8 cellular contexts compared by ENCODE assay signal in genomic region chr15:72197460-72198409, GRCh38. TPM values are rescaled to one million over a fixed set of nuclear protein-coding genes. Genes with fewer than 3 reads are reported as not detected.
A peak's percentile ranks its signal among the peaks of the same experiment; 100 is the strongest.
DNase-seq lines count a peak whose midpoint lies in the region; ATAC-seq and TF ChIP-seq lines count a peak whose summit lies in the region.

TSS of gene GRAMD2A (minus strand) at chr15:72197787.

- peak within 1 kb of the TSS; percentile 64 for H2AK5ac ChIP-seq in neuronal stem cell (ENCODE audit: low read depth, low read length)

- peak within 1 kb of the TSS; percentile 53 for H3K18ac ChIP-seq in neuronal stem cell (ENCODE audit: low read length)

- H3K27me3 Mint-ChIP-seq in activated CD8-positive, alpha-beta memory T cell treated with anti-CD3 and anti-CD28 coated beads, Interleukin-2, amount 10 ng/mL, durations not matched to agents 7 days and 5 days: peaks cover 14% of the 10 kb centered on the region

- ATAC-seq in DND-41 (ENCODE audit: insufficient read depth, low read depth) (peak; percentile 6; the same call in 1 of the 3 replicates), HG03108 (IDR thresholded peaks at IDR 0.05; ENCODE audit: unreplicated experiment) (peak; percentile 32), HG03159 (IDR thresholded peaks at IDR 0.05; ENCODE audit: unreplicated experiment) (no peak)
- peak; percentile 57 for ATAC-seq in activated CD8-positive, alpha-beta memory T cell treated with anti-CD3 and anti-CD28 coated beads, Interleukin-2, amount 10 ng/mL, durations not matched to agents 7 days and 5 days

- H3K79me1 ChIP-seq in neuronal stem cell (ENCODE audit: low read depth, low read length): no peaks in the 10 kb centered on the region

- H3K4me1 Mint-ChIP-seq in activated CD8-positive, alpha-beta memory T cell treated with anti-CD3 and anti-CD28 coated beads, Interleukin-2, amount 10 ng/mL, durations not matched to agents 7 days and 5 days: peaks cover 10% of the 10 kb centered on the region

- H2BK120ac ChIP-seq in neuronal stem cell (ENCODE audit: low read depth, low read length): no peak within 1 kb of the TSS

- CTCF ChIA-PET in activated CD8-positive, alpha-beta memory T cell treated with anti-CD3 and anti-CD28 coated beads, Interleukin-2, amount 10 ng/mL, durations not matched to agents 7 days and 5 days (lab: Charles Lee): interaction anchor here (0.7 to 4.4 kb wide), 5 partner anchors 12 to 34 kb away, joined by 3 to 37 read pairs (median 3); no protein-coding TSS in a partner anchor

- peaks cover 48% of the 10 kb centered on the region for H3K36me3 ChIP-seq in DND-41 (ENCODE audit: insufficient read depth, low read length)
- H3K36me3 ChIP-seq in neuronal stem cell (replicated peaks in 1 of 2; ENCODE audit: control insufficient read depth in 2 of 2, insufficient read depth in 2 of 2, low read length in 2 of 2): peaks cover 39 to 48% of the 10 kb centered on the region in 2 donors

- no peak within 1 kb of the TSS for H2AFZ ChIP-seq in DND-41 (ENCODE audit: low read depth, low read length)
- peak within 1 kb of the TSS; percentile 26 for H2AFZ ChIP-seq in neuronal stem cell (ENCODE audit: low read length)

- no CpG with 5 or more reads among the region's 85 CpGs for WGBS in neuronal stem cell (ENCODE audit: extremely low coverage in 2 of 2, insufficient read length in 2 of 2, insufficient replicate concordance in 1 of 2), 2 donors

- H3K9ac ChIP-seq in DND-41 (ENCODE audit: low read depth, low read length) (no peak within 1 kb of the TSS), neuronal stem cell (ENCODE audit: low read depth, low read length, poor library complexity) (peak within 1 kb of the TSS; percentile 83)

- no peak within 1 kb of the TSS for H3K4ac ChIP-seq in neuronal stem cell (ENCODE audit: low read length)

- peak within 1 kb of the TSS; percentile 95 for H3K23ac ChIP-seq in neuronal stem cell (ENCODE audit: low read depth, low read length, poor library complexity)

- H3K27me3 ChIP-seq in DND-41 (ENCODE audit: insufficient read depth, low read length, poor library complexity) (no peaks in the 10 kb centered on the region), neuronal stem cell (ENCODE audit: control insufficient read depth in 3 of 3, insufficient read depth in 3 of 3, low read depth in 1 of 3, low read length in 3 of 3) (peaks cover 4 to 24% (median 5%) of the 10 kb centered on the region in 3 experiments)

- no peak for TF ChIP-seq CTCF in DND-41 (IDR thresholded peaks at IDR 0.05; ENCODE audit: borderline replicate concordance, extremely low read depth, low read length, poor library complexity, severe bottlenecking)
- TF ChIP-seq CTCF in fibroblast of pulmonary artery (IDR thresholded peaks at IDR 0.05; ENCODE audit: low read length, missing control alignments): no peak

- no peaks in the 10 kb centered on the region for H3K9me3 ChIP-seq in DND-41 (ENCODE audit: insufficient read depth, low read length, severe bottlenecking)
- peaks cover 0 to 3% of the 10 kb centered on the region in 2 donors for H3K9me3 ChIP-seq in neuronal stem cell (replicated peaks in 1 of 2; ENCODE audit: control insufficient read depth in 2 of 2, insufficient read depth in 1 of 2, low read depth in 1 of 2, low read length in 2 of 2)

- H3K27ac Mint-ChIP-seq in activated CD8-positive, alpha-beta memory T cell treated with anti-CD3 and anti-CD28 coated beads, Interleukin-2, amount 10 ng/mL, durations not matched to agents 7 days and 5 days: peak within 1 kb of the TSS; percentile 15

- peaks cover 23% of the 10 kb centered on the region for H4K20me1 ChIP-seq in DND-41 (ENCODE audit: insufficient read depth, low read length)

- H3K14ac ChIP-seq in neuronal stem cell (ENCODE audit: low read length): no peak within 1 kb of the TSS

- H3K4me1 ChIP-seq in DND-41 (ENCODE audit: insufficient read depth, low read length): no peaks in the 10 kb centered on the region
- peaks cover 0 to 2% of the 10 kb centered on the region in 2 donors for H3K4me1 ChIP-seq in neuronal stem cell (ENCODE audit: control insufficient read depth in 2 of 2, insufficient read depth in 1 of 2, low read depth in 1 of 2, low read length in 2 of 2)

- peak within 1 kb of the TSS; percentile 67 for H2BK12ac ChIP-seq in neuronal stem cell (ENCODE audit: low read length)

- DNase-seq in DND-41 (no peak), fibroblast of pulmonary artery (ENCODE audit: low read depth) (peak; percentile 29), neuronal stem cell (ENCODE audit: low spot score) (no peak), foreskin melanocyte (no peak), hippocampal formation (lab: John Stamatoyannopoulos, UW) (no peak)
- no peak for DNase-seq in activated CD8-positive, alpha-beta memory T cell treated with anti-CD3 and anti-CD28 coated beads, Interleukin-2, amount 10 ng/mL, durations not matched to agents 7 days and 5 days

- no peak within 1 kb of the TSS for H4K8ac ChIP-seq in neuronal stem cell (ENCODE audit: low read depth, low read length)

- H3K9me3 Mint-ChIP-seq in activated CD8-positive, alpha-beta memory T cell treated with anti-CD3 and anti-CD28 coated beads, Interleukin-2, amount 10 ng/mL, durations not matched to agents 7 days and 5 days (ENCODE audit: low read depth): no peaks in the 10 kb centered on the region

- H3K4me3 Mint-ChIP-seq in activated CD8-positive, alpha-beta memory T cell treated with anti-CD3 and anti-CD28 coated beads, Interleukin-2, amount 10 ng/mL, durations not matched to agents 7 days and 5 days: peak within 1 kb of the TSS; percentile 45

- no peaks in the 10 kb centered on the region for H3K79me2 ChIP-seq in DND-41 (ENCODE audit: insufficient read depth, low read length)

- H2BK15ac ChIP-seq in neuronal stem cell (ENCODE audit: low read length): no peak within 1 kb of the TSS

- H3K4me3 ChIP-seq in DND-41 (ENCODE audit: low read depth in 1 of 2, low read length in 2 of 2): no peak within 1 kb of the TSS
- peak within 1 kb of the TSS; percentile 35 for H3K4me3 ChIP-seq in fibroblast of pulmonary artery (replicated peaks; ENCODE audit: low read depth, low read length)
- peak within 1 kb of the TSS in 1 of 2 donors; percentile 75 for H3K4me3 ChIP-seq in neuronal stem cell (ENCODE audit: low read length in 2 of 2)

- H3K27ac ChIP-seq in DND-41 (ENCODE audit: low read length) (no peak within 1 kb of the TSS), neuronal stem cell (replicated peaks; ENCODE audit: low read length) (no peak within 1 kb of the TSS)

- H4K91ac ChIP-seq in neuronal stem cell (ENCODE audit: low read depth, low read length, poor library complexity): peak within 1 kb of the TSS; percentile 38

- H3K4me2 ChIP-seq in DND-41 (ENCODE audit: insufficient read depth, low read length): no peak within 1 kb of the TSS
- H3K4me2 ChIP-seq in neuronal stem cell (ENCODE audit: insufficient read depth, low read length, poor library complexity, severe bottlenecking): peak within 1 kb of the TSS; percentile 64

- peaks cover 44% of the 10 kb centered on the region for H3K36me3 Mint-ChIP-seq in activated CD8-positive, alpha-beta memory T cell treated with anti-CD3 and anti-CD28 coated beads, Interleukin-2, amount 10 ng/mL, durations not matched to agents 7 days and 5 days

- no peak within 1 kb of the TSS for H2BK5ac ChIP-seq in neuronal stem cell (ENCODE audit: low read length)

RNA-seq across cellular contexts. Expression of gene GRAMD2A, which starts in this region (rescaled TPM):
- not detected for total RNA-seq in activated CD8-positive, alpha-beta memory T cell treated with anti-CD3 and anti-CD28 coated beads, Interleukin-2, amount 10 ng/mL, durations not matched to agents 7 days and 5 days
- 0.38 TPM for polyA plus RNA-seq in neuronal stem cell (2013, experiment 1 of 2)
- 0.30 TPM for polyA plus RNA-seq in neuronal stem cell (2013, experiment 2 of 2)

Comparison
In these comparisons a context has a peak if more than half of its experiments do, and no peak if none do; other contexts are left out.
1. Peak in ATAC-seq in activated CD8-positive, alpha-beta memory T cell treated with anti-CD3 and anti-CD28 coated beads, Interleukin-2, amount 10 ng/mL, durations not matched to agents 7 days and 5 days; RNA of the gene not detected or under 1 TPM.